ENCODE assay signal across 1 cellular context in the genomic region with DNA sequence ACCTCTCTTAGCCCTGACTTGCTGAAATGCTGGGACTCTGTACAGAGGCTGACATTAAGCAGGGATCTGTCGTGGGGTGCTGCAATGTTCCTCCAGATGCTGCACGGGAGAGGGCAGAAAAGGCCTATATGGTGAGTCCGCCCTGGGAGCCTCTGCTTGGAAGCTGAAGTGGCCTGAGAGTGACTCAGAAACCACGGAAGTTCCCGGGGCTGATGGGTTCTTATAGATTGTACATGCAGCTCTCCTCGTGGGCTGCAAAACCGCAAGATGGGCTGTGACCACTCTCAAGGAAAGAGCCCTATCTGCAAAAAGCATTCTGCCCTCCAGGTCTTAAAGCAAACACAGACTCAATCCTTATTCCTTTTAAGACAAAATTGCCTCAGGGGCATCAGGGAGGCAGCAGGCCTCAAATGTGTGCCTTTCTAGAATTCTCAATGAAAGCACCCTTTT.
TF ChIP-seq lines count a peak whose summit lies in the region.

No MANE protein-coding gene starts in this region.

TF ChIP-seq in K562, 482 proteins besides CTCF, POLR2A, EP300 and RAD21 (continues in another document):
- TF ChIP-seq ETV6 (IDR thresholded peaks at IDR 0.05; ENCODE audit: borderline replicate concordance in 1 of 2, low read depth in 2 of 2, low read length in 1 of 2) (peak in 1 of 2 experiments; percentile 20; a peak in 1 of 4 replicates), ETV6 (CRISPR knock-in tag; IDR thresholded peaks at IDR 0.05; ENCODE audit: borderline replicate concordance) (no peak), GABPB1 (CRISPR knock-in tag; IDR thresholded peaks at IDR 0.05) (no peak), TEAD1 (CRISPR knock-in tag; IDR thresholded peaks at IDR 0.05) (peak in 1 of 2 experiments; percentile 52; a peak in 1 of 4 replicates), JUN (IDR thresholded peaks at IDR 0.05; ENCODE audit: borderline replicate concordance, low read depth, low read length) (peak; percentile 71; the same call in 1 of the 2 replicates), JUN (CRISPR knock-in tag; IDR thresholded peaks at IDR 0.05; ENCODE audit: borderline replicate concordance) (no peak), RCOR1 (IDR thresholded peaks at IDR 0.05; ENCODE audit: borderline replicate concordance in 1 of 2, low read depth in 2 of 2, low read length in 2 of 2) (peak in 1 of 2 experiments; percentile 71; a peak in 2 of 4 replicates), MYC (IDR thresholded peaks at IDR 0.05; ENCODE audit: low read depth, low read length) (peak; percentile 65), MYC (CRISPR knock-in tag; IDR thresholded peaks at IDR 0.05; ENCODE audit: borderline replicate concordance, low read depth) (no peak), MAZ (CRISPR knock-in tag; conservative IDR thresholded peaks at IDR 0.05 in 1 of 2, IDR thresholded peaks at IDR 0.05 in 1 of 2) (peak in 1 of 2 experiments; percentile 27; a peak in 1 of 4 replicates), SMARCA4 (IDR thresholded peaks at IDR 0.05) (peak; percentile 81), POLR2G (IDR thresholded peaks at IDR 0.05; ENCODE audit: low read depth, low read length) (0 out of 2 replicates have a peak, but pooled peaks have one; percentile 33), MCM7 (IDR thresholded peaks at IDR 0.05) (no peak), ATF7 (IDR thresholded peaks at IDR 0.05) (peak; percentile 28; the same call in 1 of the 2 replicates), ZNF175 (CRISPR knock-in tag; IDR thresholded peaks at IDR 0.05; ENCODE audit: low read depth) (peak; percentile 63; the same call in 1 of the 2 replicates), NEUROD1 (IDR thresholded peaks at IDR 0.05; ENCODE audit: borderline replicate concordance, low read depth, low read length, partially characterized antibody) (peak; percentile 54), FOSL1 (tag; conservative IDR thresholded peaks at IDR 0.05) (peak; percentile 93), HMGN3 (IDR thresholded peaks at IDR 0.05; ENCODE audit: borderline replicate concordance, extremely low read depth, insufficient read length, low read depth, low read length) (no peak), POLR2AphosphoS5 (IDR thresholded peaks at IDR 0.05; ENCODE audit: control insufficient read depth, insufficient read depth, low read depth, low read length) (peak; percentile 49; the same call in 1 of the 2 replicates), TBL1XR1 (IDR thresholded peaks at IDR 0.05; ENCODE audit: low read length in 2 of 2) (peak; percentile 21 to 32; a peak in 1 of 4 replicates), CBX3 (IDR thresholded peaks at IDR 0.05; ENCODE audit: borderline replicate concordance in 1 of 2, low read length in 2 of 2) (peak in 1 of 2 experiments; percentile 37; a peak in 1 of 3 replicates), FOXA1 (IDR thresholded peaks at IDR 0.05; ENCODE audit: borderline replicate concordance) (no peak), ZFX (CRISPR knock-in tag; IDR thresholded peaks at IDR 0.05) (peak; percentile 57; the same call in 1 of the 2 replicates), BCOR (IDR thresholded peaks at IDR 0.05) (no peak), PML (IDR thresholded peaks at IDR 0.05; ENCODE audit: low read length) (peak; percentile 57; the same call in 1 of the 2 replicates), L3MBTL2 (IDR thresholded peaks at IDR 0.05) (peak; percentile 76; the same call in 1 of the 2 replicates), SRF (CRISPR knock-in tag; IDR thresholded peaks at IDR 0.05) (peak in 1 of 2 experiments; percentile 36; a peak in 1 of 4 replicates), NR2C2 (CRISPR knock-in tag; IDR thresholded peaks at IDR 0.05) (no peak), NR2C2 (tag; IDR thresholded peaks at IDR 0.05) (no peak), CREM (IDR thresholded peaks at IDR 0.05; ENCODE audit: low read depth) (peak; percentile 37; the same call in 1 of the 2 replicates), CBX1 (IDR thresholded peaks at IDR 0.05; ENCODE audit: low read depth) (no peak), NCOR1 (IDR thresholded peaks at IDR 0.05) (peak; percentile 54), SMAD4 (CRISPR knock-in tag; conservative IDR thresholded peaks at IDR 0.05) (peak; percentile 62), MCM3 (IDR thresholded peaks at IDR 0.05) (no peak), TCF3 (CRISPR knock-in tag; IDR thresholded peaks at IDR 0.05) (peak; percentile 83), SOX6 (IDR thresholded peaks at IDR 0.05) (peak; percentile 53), SMARCE1 (IDR thresholded peaks at IDR 0.05) (peak; percentile 86), TBP (optimal IDR thresholded peaks at IDR 0.05; ENCODE audit: low read depth, low read length) (peak; percentile 65), KLF16 (IDR thresholded peaks at IDR 0.05) (peak; percentile 23; the same call in 1 of the 2 replicates)
- TF ChIP-seq, protein P1, sequence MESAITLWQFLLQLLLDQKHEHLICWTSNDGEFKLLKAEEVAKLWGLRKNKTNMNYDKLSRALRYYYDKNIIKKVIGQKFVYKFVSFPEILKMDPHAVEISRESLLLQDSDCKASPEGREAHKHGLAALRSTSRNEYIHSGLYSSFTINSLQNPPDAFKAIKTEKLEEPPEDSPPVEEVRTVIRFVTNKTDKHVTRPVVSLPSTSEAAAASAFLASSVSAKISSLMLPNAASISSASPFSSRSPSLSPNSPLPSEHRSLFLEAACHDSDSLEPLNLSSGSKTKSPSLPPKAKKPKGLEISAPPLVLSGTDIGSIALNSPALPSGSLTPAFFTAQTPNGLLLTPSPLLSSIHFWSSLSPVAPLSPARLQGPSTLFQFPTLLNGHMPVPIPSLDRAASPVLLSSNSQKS (CRISPR knock-in tag; IDR thresholded peaks at IDR 0.05) = no peak
- TF ChIP-seq, protein P2, sequence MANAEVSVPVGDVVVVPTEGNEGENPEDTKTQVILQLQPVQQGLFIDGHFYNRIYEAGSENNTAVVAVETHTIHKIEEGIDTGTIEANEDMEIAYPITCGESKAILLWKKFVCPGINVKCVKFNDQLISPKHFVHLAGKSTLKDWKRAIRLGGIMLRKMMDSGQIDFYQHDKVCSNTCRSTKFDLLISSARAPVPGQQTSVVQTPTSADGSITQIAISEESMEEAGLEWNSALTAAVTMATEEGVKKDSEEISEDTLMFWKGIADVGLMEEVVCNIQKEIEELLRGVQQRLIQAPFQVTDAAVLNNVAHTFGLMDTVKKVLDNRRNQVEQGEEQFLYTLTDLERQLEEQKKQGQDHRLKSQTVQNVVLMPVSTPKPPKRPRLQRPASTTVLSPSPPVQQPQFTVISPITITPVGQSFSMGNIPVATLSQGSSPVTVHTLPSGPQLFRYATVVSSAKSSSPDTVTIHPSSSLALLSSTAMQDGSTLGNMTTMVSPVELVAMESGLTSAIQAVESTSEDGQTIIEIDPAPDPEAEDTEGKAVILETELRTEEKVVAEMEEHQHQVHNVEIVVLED (CRISPR knock-in tag; IDR thresholded peaks at IDR 0.05) = 0 out of 2 replicates have a peak, but pooled peaks have one; percentile 10
- TF ChIP-seq, protein P3, sequence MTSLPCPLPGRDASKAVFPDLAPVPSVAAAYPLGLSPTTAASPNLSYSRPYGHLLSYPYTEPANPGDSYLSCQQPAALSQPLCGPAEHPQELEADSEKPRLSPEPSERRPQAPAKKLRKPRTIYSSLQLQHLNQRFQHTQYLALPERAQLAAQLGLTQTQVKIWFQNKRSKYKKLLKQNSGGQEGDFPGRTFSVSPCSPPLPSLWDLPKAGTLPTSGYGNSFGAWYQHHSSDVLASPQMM (CRISPR knock-in tag; IDR thresholded peaks at IDR 0.05) = no peak
- TF ChIP-seq, protein P4, sequence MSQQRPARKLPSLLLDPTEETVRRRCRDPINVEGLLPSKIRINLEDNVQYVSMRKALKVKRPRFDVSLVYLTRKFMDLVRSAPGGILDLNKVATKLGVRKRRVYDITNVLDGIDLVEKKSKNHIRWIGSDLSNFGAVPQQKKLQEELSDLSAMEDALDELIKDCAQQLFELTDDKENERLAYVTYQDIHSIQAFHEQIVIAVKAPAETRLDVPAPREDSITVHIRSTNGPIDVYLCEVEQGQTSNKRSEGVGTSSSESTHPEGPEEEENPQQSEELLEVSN (IDR thresholded peaks at IDR 0.05; ENCODE audit: borderline replicate concordance in 1 of 2, extremely low read depth in 1 of 2, insufficient read depth in 1 of 2, insufficient read length in 1 of 2, low read depth in 1 of 2, low read length in 1 of 2, poor library complexity in 1 of 2, severe bottlenecking in 1 of 2) = peak in 1 of 2 experiments; percentile 54
- TF ChIP-seq, protein P5, sequence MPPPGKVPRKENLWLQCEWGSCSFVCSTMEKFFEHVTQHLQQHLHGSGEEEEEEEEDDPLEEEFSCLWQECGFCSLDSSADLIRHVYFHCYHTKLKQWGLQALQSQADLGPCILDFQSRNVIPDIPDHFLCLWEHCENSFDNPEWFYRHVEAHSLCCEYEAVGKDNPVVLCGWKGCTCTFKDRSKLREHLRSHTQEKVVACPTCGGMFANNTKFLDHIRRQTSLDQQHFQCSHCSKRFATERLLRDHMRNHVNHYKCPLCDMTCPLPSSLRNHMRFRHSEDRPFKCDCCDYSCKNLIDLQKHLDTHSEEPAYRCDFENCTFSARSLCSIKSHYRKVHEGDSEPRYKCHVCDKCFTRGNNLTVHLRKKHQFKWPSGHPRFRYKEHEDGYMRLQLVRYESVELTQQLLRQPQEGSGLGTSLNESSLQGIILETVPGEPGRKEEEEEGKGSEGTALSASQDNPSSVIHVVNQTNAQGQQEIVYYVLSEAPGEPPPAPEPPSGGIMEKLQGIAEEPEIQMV (tag; conservative IDR thresholded peaks at IDR 0.05; ENCODE audit: low read depth) = no peak
- TF ChIP-seq, protein P6, sequence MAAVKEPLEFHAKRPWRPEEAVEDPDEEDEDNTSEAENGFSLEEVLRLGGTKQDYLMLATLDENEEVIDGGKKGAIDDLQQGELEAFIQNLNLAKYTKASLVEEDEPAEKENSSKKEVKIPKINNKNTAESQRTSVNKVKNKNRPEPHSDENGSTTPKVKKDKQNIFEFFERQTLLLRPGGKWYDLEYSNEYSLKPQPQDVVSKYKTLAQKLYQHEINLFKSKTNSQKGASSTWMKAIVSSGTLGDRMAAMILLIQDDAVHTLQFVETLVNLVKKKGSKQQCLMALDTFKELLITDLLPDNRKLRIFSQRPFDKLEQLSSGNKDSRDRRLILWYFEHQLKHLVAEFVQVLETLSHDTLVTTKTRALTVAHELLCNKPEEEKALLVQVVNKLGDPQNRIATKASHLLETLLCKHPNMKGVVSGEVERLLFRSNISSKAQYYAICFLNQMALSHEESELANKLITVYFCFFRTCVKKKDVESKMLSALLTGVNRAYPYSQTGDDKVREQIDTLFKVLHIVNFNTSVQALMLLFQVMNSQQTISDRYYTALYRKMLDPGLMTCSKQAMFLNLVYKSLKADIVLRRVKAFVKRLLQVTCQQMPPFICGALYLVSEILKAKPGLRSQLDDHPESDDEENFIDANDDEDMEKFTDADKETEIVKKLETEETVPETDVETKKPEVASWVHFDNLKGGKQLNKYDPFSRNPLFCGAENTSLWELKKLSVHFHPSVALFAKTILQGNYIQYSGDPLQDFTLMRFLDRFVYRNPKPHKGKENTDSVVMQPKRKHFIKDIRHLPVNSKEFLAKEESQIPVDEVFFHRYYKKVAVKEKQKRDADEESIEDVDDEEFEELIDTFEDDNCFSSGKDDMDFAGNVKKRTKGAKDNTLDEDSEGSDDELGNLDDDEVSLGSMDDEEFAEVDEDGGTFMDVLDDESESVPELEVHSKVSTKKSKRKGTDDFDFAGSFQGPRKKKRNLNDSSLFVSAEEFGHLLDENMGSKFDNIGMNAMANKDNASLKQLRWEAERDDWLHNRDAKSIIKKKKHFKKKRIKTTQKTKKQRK (IDR thresholded peaks at IDR 0.05; ENCODE audit: borderline replicate concordance, low read depth, low read length) = no peak
- TF ChIP-seq, protein P7, sequence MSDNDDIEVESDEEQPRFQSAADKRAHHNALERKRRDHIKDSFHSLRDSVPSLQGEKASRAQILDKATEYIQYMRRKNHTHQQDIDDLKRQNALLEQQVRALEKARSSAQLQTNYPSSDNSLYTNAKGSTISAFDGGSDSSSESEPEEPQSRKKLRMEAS (CRISPR knock-in tag; IDR thresholded peaks at IDR 0.05) = peak; percentile 73
- TF ChIP-seq, protein P8, sequence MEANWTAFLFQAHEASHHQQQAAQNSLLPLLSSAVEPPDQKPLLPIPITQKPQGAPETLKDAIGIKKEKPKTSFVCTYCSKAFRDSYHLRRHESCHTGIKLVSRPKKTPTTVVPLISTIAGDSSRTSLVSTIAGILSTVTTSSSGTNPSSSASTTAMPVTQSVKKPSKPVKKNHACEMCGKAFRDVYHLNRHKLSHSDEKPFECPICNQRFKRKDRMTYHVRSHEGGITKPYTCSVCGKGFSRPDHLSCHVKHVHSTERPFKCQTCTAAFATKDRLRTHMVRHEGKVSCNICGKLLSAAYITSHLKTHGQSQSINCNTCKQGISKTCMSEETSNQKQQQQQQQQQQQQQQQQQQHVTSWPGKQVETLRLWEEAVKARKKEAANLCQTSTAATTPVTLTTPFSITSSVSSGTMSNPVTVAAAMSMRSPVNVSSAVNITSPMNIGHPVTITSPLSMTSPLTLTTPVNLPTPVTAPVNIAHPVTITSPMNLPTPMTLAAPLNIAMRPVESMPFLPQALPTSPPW (CRISPR knock-in tag; IDR thresholded peaks at IDR 0.05) = peak; percentile 29
- TF ChIP-seq, protein P9, sequence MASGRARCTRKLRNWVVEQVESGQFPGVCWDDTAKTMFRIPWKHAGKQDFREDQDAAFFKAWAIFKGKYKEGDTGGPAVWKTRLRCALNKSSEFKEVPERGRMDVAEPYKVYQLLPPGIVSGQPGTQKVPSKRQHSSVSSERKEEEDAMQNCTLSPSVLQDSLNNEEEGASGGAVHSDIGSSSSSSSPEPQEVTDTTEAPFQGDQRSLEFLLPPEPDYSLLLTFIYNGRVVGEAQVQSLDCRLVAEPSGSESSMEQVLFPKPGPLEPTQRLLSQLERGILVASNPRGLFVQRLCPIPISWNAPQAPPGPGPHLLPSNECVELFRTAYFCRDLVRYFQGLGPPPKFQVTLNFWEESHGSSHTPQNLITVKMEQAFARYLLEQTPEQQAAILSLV (tag; IDR thresholded peaks at IDR 0.05) = no peak
- TF ChIP-seq, protein P10, sequence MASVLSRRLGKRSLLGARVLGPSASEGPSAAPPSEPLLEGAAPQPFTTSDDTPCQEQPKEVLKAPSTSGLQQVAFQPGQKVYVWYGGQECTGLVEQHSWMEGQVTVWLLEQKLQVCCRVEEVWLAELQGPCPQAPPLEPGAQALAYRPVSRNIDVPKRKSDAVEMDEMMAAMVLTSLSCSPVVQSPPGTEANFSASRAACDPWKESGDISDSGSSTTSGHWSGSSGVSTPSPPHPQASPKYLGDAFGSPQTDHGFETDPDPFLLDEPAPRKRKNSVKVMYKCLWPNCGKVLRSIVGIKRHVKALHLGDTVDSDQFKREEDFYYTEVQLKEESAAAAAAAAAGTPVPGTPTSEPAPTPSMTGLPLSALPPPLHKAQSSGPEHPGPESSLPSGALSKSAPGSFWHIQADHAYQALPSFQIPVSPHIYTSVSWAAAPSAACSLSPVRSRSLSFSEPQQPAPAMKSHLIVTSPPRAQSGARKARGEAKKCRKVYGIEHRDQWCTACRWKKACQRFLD (CRISPR knock-in tag; IDR thresholded peaks at IDR 0.05) = 0 out of 2 replicates have a peak, but pooled peaks have one; percentile 39
- TF ChIP-seq, protein P11, sequence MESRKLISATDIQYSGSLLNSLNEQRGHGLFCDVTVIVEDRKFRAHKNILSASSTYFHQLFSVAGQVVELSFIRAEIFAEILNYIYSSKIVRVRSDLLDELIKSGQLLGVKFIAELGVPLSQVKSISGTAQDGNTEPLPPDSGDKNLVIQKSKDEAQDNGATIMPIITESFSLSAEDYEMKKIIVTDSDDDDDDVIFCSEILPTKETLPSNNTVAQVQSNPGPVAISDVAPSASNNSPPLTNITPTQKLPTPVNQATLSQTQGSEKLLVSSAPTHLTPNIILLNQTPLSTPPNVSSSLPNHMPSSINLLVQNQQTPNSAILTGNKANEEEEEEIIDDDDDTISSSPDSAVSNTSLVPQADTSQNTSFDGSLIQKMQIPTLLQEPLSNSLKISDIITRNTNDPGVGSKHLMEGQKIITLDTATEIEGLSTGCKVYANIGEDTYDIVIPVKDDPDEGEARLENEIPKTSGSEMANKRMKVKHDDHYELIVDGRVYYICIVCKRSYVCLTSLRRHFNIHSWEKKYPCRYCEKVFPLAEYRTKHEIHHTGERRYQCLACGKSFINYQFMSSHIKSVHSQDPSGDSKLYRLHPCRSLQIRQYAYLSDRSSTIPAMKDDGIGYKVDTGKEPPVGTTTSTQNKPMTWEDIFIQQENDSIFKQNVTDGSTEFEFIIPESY (CRISPR knock-in tag; IDR thresholded peaks at IDR 0.05) = no peak
